Comparison of ENCODE assay signal across 20 cellular contexts in the genomic region with DNA sequence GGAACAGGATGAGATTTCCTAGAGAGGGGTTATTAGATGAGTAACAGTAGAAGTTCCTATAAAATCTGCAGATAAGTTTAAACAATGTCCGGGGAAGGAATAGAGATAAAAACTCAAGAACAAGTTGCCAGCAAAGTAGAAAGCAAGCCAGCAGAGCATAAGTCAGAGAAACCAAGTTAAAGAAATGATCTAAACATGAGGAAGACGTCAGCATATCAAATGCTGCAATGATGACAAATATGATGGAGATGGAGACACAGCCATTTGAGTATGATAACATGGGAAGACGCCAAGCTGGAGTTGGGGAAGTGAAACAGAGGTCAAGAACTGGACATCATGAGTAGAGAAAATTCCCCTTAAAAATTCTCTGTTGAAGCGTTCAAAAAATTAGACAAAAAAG.
"Had no signal": no experiment of that assay in that cellular context is flagged by ENCODE, and none has a peak within 500 bp of the region (broad histone marks: within the 10 kb centered on the region; RNA-seq: fewer than 3 reads in every experiment).

No MANE protein-coding gene starts in this region.

- H3K4me3 ChIP-seq: colonic mucosa, left ventricle myocardium inferior, lower lobe of right lung, skin epidermis, stomach, thoracic aorta, transverse colon had no signal

- ATAC-seq: foreskin keratinocyte, left cardiac atrium, lower lobe of right lung, natural killer cell, sciatic nerve had no signal

- H3K4me1 ChIP-seq: colonic mucosa, foreskin keratinocyte, left ventricle myocardium inferior, lower lobe of right lung, stomach, transverse colon had no signal

- H3K27me3 ChIP-seq: colonic mucosa, foreskin keratinocyte, stomach, transverse colon had no signal

- H3K9me3 ChIP-seq: colonic mucosa, left ventricle myocardium inferior, lower lobe of right lung, stomach, thoracic aorta, transverse colon had no signal

- H3K27ac ChIP-seq: colonic mucosa, foreskin keratinocyte, left ventricle myocardium inferior, lower lobe of right lung, skin epidermis, stomach, thoracic aorta, transverse colon had no signal

- H3K36me3 ChIP-seq: colonic mucosa, left ventricle myocardium inferior, lower lobe of right lung, stomach, thoracic aorta, transverse colon had no signal

- DNase-seq: colonic mucosa; dermis blood vessel endothelial cell; effector CD4-positive, alpha-beta T cell; foreskin keratinocyte; immature natural killer cell; kidney; left cardiac atrium; left ventricle myocardium inferior; lower lobe of right lung; natural killer cell; posterior cingulate gyrus; stimulated activated CD4-positive, alpha-beta T cell treated with anti-CD3 and anti-CD28 coated beads, Interleukin-2, amount 100 ng/mL, for 24 hours; stimulated activated CD4-positive, alpha-beta T cell treated with anti-CD3 and anti-CD28 coated beads, Interleukin-4, amount 100 ng/mL, for 4 hours; stimulated activated naive CD4-positive, alpha-beta T cell; stomach; substantia nigra; transverse colon had no signal
